Comparison of ENCODE assay signal across 28 cellular contexts in the genomic region with DNA sequence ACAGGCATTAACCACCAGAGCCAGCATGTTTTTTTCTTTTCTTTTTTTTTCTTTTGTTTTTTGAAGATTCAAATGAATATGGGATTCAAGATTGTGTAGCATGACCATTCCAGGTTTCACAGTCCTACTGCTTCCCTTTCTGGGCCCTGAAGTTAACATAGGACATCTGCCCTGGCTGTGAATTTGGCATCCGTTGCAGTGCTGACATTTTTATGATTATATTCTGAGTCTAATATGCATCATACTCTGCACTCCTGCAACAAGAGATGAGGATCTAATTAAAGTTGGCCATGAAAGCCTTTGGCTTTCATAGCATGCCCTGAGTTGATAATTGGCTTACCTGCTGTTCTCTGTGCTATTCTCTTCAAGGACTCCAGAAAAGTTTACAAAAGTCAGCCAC.
"Had no signal": no experiment of that assay in that cellular context is flagged by ENCODE, and none has a peak within 500 bp of the region (broad histone marks: within the 10 kb centered on the region; RNA-seq: fewer than 3 reads in every experiment).

No MANE protein-coding gene starts in this region.

- H3K4me3 ChIP-seq: lung, mucosa of descending colon, spleen, tibial nerve had no signal

- H3K27ac Mint-ChIP-seq: activated CD4-positive, alpha-beta memory T cell treated with anti-CD3 and anti-CD28 coated beads for 36 hours; activated CD4-positive, alpha-beta T cell treated with anti-CD3 and anti-CD28 coated beads, Interleukin-2, amount 10 ng/mL, durations not matched to agents 24 days and 14 days; activated naive CD4-positive, alpha-beta T cell treated with anti-CD3 and anti-CD28 coated beads, Interleukin-2, amount 10 ng/mL, durations not matched to agents 7 days and 5 days; activated T-helper 1 cell treated with anti-CD3 and anti-CD28 coated beads, Interleukin-12 subunit alpha, Interleukin-12 subunit beta, Interleukin-2, Interleukin-4 antibody, amounts not matched to agents 30 ng/mL and 10 ng/mL and 1 ng/mL, durations not matched to agents 14 hours and 24 hours and 36 hours; natural killer cell treated with Interleukin-12 subunit alpha and Interleukin-12 subunit beta and Interleukin-15 and Interleukin-18, amount 100 ng/mL, for 72 hours had no signal

- H3K4me1 ChIP-seq: spleen, tibial nerve had no signal

- FAIRE-seq: bronchial epithelial cell, colon, endometrium, kidney had no signal

- ATAC-seq: left lobe of liver; mucosa of descending colon; natural killer cell treated with Interleukin-12 subunit alpha and Interleukin-12 subunit beta and Interleukin-15 and Interleukin-18, amount 100 ng/mL, for 72 hours; right cardiac atrium had no signal

- H3K27me3 ChIP-seq: spleen, tibial nerve had no signal

- H3K4me1 Mint-ChIP-seq: activated naive CD4-positive, alpha-beta T cell treated with anti-CD3 and anti-CD28 coated beads, Interleukin-2, amount 10 ng/mL, durations not matched to agents 7 days and 5 days; immature natural killer cell had no signal

- H3K27ac ChIP-seq: epithelial cell of prostate, spleen, tibial nerve had no signal

- H3K4me3 Mint-ChIP-seq: activated CD4-positive, alpha-beta memory T cell treated with anti-CD3 and anti-CD28 coated beads for 36 hours; activated CD4-positive, alpha-beta T cell treated with anti-CD3 and anti-CD28 coated beads, Interleukin-2, amount 10 ng/mL, durations not matched to agents 24 days and 14 days; activated naive CD4-positive, alpha-beta T cell treated with anti-CD3 and anti-CD28 coated beads, Interleukin-2, amount 10 ng/mL, durations not matched to agents 7 days and 5 days; activated T-helper 1 cell treated with anti-CD3 and anti-CD28 coated beads, Interleukin-12 subunit alpha, Interleukin-12 subunit beta, Interleukin-2, Interleukin-4 antibody, amounts not matched to agents 30 ng/mL and 10 ng/mL and 1 ng/mL, durations not matched to agents 14 hours and 24 hours and 36 hours; immature natural killer cell; natural killer cell treated with Interleukin-12 subunit alpha and Interleukin-12 subunit beta and Interleukin-15 and Interleukin-18, amount 100 ng/mL, for 72 hours had no signal

- DNase-seq: activated CD4-positive, alpha-beta memory T cell treated with anti-CD3 and anti-CD28 coated beads for 36 hours; activated CD4-positive, alpha-beta T cell treated with anti-CD3 and anti-CD28 coated beads, Interleukin-2, amount 10 ng/mL, durations not matched to agents 24 days and 14 days; activated CD4-positive, CD25-positive, alpha-beta regulatory T cell treated with anti-CD3 and anti-CD28 coated beads, Interleukin-2, amount 50 U/mL, for 72 hours; activated CD8-positive, alpha-beta memory T cell treated with anti-CD3 and anti-CD28 coated beads, Interleukin-2, amount 50 U/mL, for 4 hours; activated effector memory CD4-positive, alpha-beta T cell treated with anti-CD3 and anti-CD28 coated beads, Interleukin-2, amount 50 U/mL, for 16 hours; activated naive CD4-positive, alpha-beta T cell treated with anti-CD3 and anti-CD28 coated beads, Interleukin-2, amount 10 ng/mL, durations not matched to agents 7 days and 5 days; activated T-cell treated with anti-CD3 and anti-CD28 coated beads, Interleukin-2, amount 50 U/mL, for 1 hour; dermis blood vessel endothelial cell; effector CD4-positive, alpha-beta T cell; head of caudate nucleus; hypothalamus; immature natural killer cell; kidney; mucosa of descending colon; posterior cingulate gyrus; right cardiac atrium; spleen; stimulated activated naive CD4-positive, alpha-beta T cell treated with Interleukin-2 at 50 U/mL for 16 hours; T-helper 2 cell had no signal
